ENCODE assay signal across 10 cellular contexts in genomic region chr12:6951551-6952120, GRCh38. TPM values are rescaled to one million over a fixed set of nuclear protein-coding genes. Genes with fewer than 3 reads are reported as not detected.
DNase-seq lines count a peak whose midpoint lies in the region; ATAC-seq, FAIRE-seq and TF ChIP-seq lines count a peak whose summit lies in the region.
"Had no signal": no experiment of that assay in that cellular context is flagged by ENCODE, and none has a peak within 500 bp of the region (broad histone marks: within the 10 kb centered on the region; RNA-seq: fewer than 3 reads in every experiment).

No MANE protein-coding gene starts in this region.

- peaks cover 33% of the 10 kb centered on the region for H3K36me3 Mint-ChIP-seq in activated T-cell treated with anti-CD3 and anti-CD28 coated beads, Interleukin-2, amount 50 U/mL, for 4 hours (ENCODE audit: insufficient read depth)
- H3K36me3 Mint-ChIP-seq in H9 (ENCODE audit: insufficient read depth in 1 of 3, low read depth in 3 of 3), result peaks cover 0 to 7% (median 3%) of the 10 kb centered on the region in 3 experiments; a peak in 3 of 7 replicates

- no CpG with 5 or more reads among the region's 20 CpGs for WGBS in H9 (ENCODE audit: extremely low coverage, insufficient read length, low lambda C conversion rate)

- H2BK120ac ChIP-seq in H9 (ENCODE audit: low read depth, low read length, poor library complexity, severe bottlenecking), result no peak overlapping the region

- H3K27ac ChIP-seq in kidney (ENCODE audit: low read depth in 2 of 2, low read length in 2 of 2) (peak overlapping the region in 1 of 2 donors; percentile 33), H9 (ENCODE audit: insufficient read length, low read depth, low read length) (no peak overlapping the region)

- H2AK5ac ChIP-seq in H9 (ENCODE audit: insufficient read length, low read length), result no peak overlapping the region

- H3K9me3 ChIP-seq in kidney (ENCODE audit: control insufficient read depth in 1 of 2, low read length in 2 of 2) (no peaks in the 10 kb centered on the region), H9 (ENCODE audit: control insufficient read depth, low read depth, low read length) (no peaks in the 10 kb centered on the region)

- H2BK20ac ChIP-seq in H9 (ENCODE audit: low read depth, low read length, poor library complexity, severe bottlenecking), result no peak overlapping the region

- no peaks in the 10 kb centered on the region for H3K9me3 Mint-ChIP-seq in activated T-cell treated with anti-CD3 and anti-CD28 coated beads, Interleukin-2, amount 50 U/mL, for 4 hours
- no peaks in the 10 kb centered on the region for H3K9me3 Mint-ChIP-seq in stimulated activated naive CD8-positive, alpha-beta T cell treated with anti-CD3 and anti-CD28 coated beads, Interleukin-15, amount 100 ng/mL, for 72 hours
- H3K9me3 Mint-ChIP-seq in H9, result no peaks in the 10 kb centered on the region

- H3K23ac ChIP-seq in H9 (ENCODE audit: insufficient read length, low read depth, low read length), result no peak overlapping the region

- H3K4ac ChIP-seq in H9 (ENCODE audit: low read depth, low read length), result no peak overlapping the region

- no peak for DNase-seq in activated CD4-positive, CD25-positive, alpha-beta regulatory T cell treated with anti-CD3 and anti-CD28 coated beads, Interleukin-2, amount 50 U/mL, for 72 hours
- peak; percentile 26 for DNase-seq in activated T-cell treated with anti-CD3 and anti-CD28 coated beads, Interleukin-2, amount 50 U/mL, for 4 hours
- DNase-seq in kidney, result peak; percentile 73
- DNase-seq in stimulated activated naive CD8-positive, alpha-beta T cell treated with anti-CD3 and anti-CD28 coated beads, Interleukin-15, amount 100 ng/mL, for 72 hours, result peak in 1 of 2 donors; percentile 46
- no peak for DNase-seq in H9
- no peak for DNase-seq in RPMI8226
- DNase-seq: NCI-H345 had no signal

- H3K27me3 Mint-ChIP-seq in activated T-cell treated with anti-CD3 and anti-CD28 coated beads, Interleukin-2, amount 50 U/mL, for 4 hours (ENCODE audit: low read depth), result no peaks in the 10 kb centered on the region
- no peaks in the 10 kb centered on the region for H3K27me3 Mint-ChIP-seq in stimulated activated naive CD8-positive, alpha-beta T cell treated with anti-CD3 and anti-CD28 coated beads, Interleukin-15, amount 100 ng/mL, for 72 hours
- no peaks in the 10 kb centered on the region; the same call in 1 of the 2 replicates for H3K27me3 Mint-ChIP-seq in H9 (ENCODE audit: low read depth)

- H3K4me3 Mint-ChIP-seq in activated T-cell treated with anti-CD3 and anti-CD28 coated beads, Interleukin-2, amount 50 U/mL, for 4 hours, result peak overlapping the region; percentile 95
- peak overlapping the region; percentile 93 to 95 for H3K4me3 Mint-ChIP-seq in stimulated activated naive CD8-positive, alpha-beta T cell treated with anti-CD3 and anti-CD28 coated beads, Interleukin-15, amount 100 ng/mL, for 72 hours
- no peak overlapping the region for H3K4me3 Mint-ChIP-seq in H9

- H4K20me1 ChIP-seq in H9 (ENCODE audit: control insufficient read depth, insufficient read depth, insufficient read length), result peaks cover 2% of the 10 kb centered on the region

- no peaks in the 10 kb centered on the region for H3K79me1 ChIP-seq in H9 (ENCODE audit: insufficient read depth, low read depth, low read length, poor library complexity, severe bottlenecking)

- H3K27ac Mint-ChIP-seq in stimulated activated naive CD8-positive, alpha-beta T cell treated with anti-CD3 and anti-CD28 coated beads, Interleukin-15, amount 100 ng/mL, for 72 hours, result peak overlapping the region; percentile 90 to 94
- no peak overlapping the region for H3K27ac Mint-ChIP-seq in H9

- no peak overlapping the region for H4K5ac ChIP-seq in H9 (ENCODE audit: insufficient read length, low read depth, low read length)

- no peak overlapping the region for H2AFZ ChIP-seq in H9 (ENCODE audit: low read length)

- H3K27me3 ChIP-seq in H9 (ENCODE audit: insufficient read depth, low read length), result no peaks in the 10 kb centered on the region

- H3K4me1 ChIP-seq in kidney (ENCODE audit: control insufficient read depth in 1 of 2, insufficient read depth in 1 of 2, low read depth in 1 of 2, low read length in 2 of 2) (peaks cover 4 to 8% of the 10 kb centered on the region in 2 donors), H9 (ENCODE audit: insufficient read depth, low read length) (peaks cover 2% of the 10 kb centered on the region; the same call in 1 of the 2 replicates)

- H3K23me2 ChIP-seq in H9 (ENCODE audit: insufficient read length, low read depth, low read length, poor library complexity, severe bottlenecking), result peaks cover 4% of the 10 kb centered on the region

- peak; percentile 4 to 10 for ATAC-seq in activated CD4-positive, CD25-positive, alpha-beta regulatory T cell treated with anti-CD3 and anti-CD28 coated beads, Interleukin-2, amount 50 U/mL, for 24 hours
- peak; percentile 13 to 20 for ATAC-seq in activated T-cell treated with anti-CD3 and anti-CD28 coated beads, Interleukin-2, amount 50 U/mL, for 4 hours
- peak; percentile 29 for ATAC-seq in stimulated activated naive CD8-positive, alpha-beta T cell treated with anti-CD3 and anti-CD28 coated beads, Interleukin-15, amount 100 ng/mL, for 72 hours
- no peak for ATAC-seq in GM19035 (IDR thresholded peaks at IDR 0.05; ENCODE audit: unreplicated experiment)

- no peak overlapping the region for H3K4me3 ChIP-seq in kidney (ENCODE audit: low read length in 2 of 2)

- H3K36me3 ChIP-seq in kidney (ENCODE audit: control insufficient read depth in 1 of 2, insufficient read depth in 2 of 2, low read length in 2 of 2), result no peaks in the 10 kb centered on the region

- H4K8ac ChIP-seq in H9 (replicated peaks; ENCODE audit: insufficient read length, low read depth, low read length), result no peak overlapping the region

- H3K9ac ChIP-seq in kidney (ENCODE audit: low read length in 2 of 2) (no peak overlapping the region), H9 (ENCODE audit: extremely low read depth, insufficient read length, low read length) (no peak overlapping the region)

- no peak overlapping the region; the same call in 1 of the 2 replicates for H3K14ac ChIP-seq in H9 (ENCODE audit: insufficient read depth, low read length)

- H2BK15ac ChIP-seq in H9 (ENCODE audit: low read depth, low read length), result no peak overlapping the region

- no peak overlapping the region for H4K91ac ChIP-seq in H9 (ENCODE audit: insufficient read length, low read depth, low read length)

- H3T11ph ChIP-seq in H9 (ENCODE audit: low read length), result no peak overlapping the region

- no peak overlapping the region for H3K18ac ChIP-seq in H9 (ENCODE audit: insufficient read length, low read depth, low read length)

- H3K4me1 Mint-ChIP-seq in activated T-cell treated with anti-CD3 and anti-CD28 coated beads, Interleukin-2, amount 50 U/mL, for 4 hours (ENCODE audit: low read depth), result peaks cover 71% of the 10 kb centered on the region
- peaks cover 72% of the 10 kb centered on the region for H3K4me1 Mint-ChIP-seq in stimulated activated naive CD8-positive, alpha-beta T cell treated with anti-CD3 and anti-CD28 coated beads, Interleukin-15, amount 100 ng/mL, for 72 hours
- H3K4me1 Mint-ChIP-seq in H9, result peaks cover 21 to 31% of the 10 kb centered on the region in 2 experiments

- no peak for TF ChIP-seq CTCF in kidney (IDR thresholded peaks at IDR 0.05; ENCODE audit: borderline replicate concordance, extremely low read depth, insufficient read depth)
- TF ChIP-seq CTCF in H9 (conservative IDR thresholded peaks at IDR 0.05), result no peak

- H3K79me2 ChIP-seq in H9 (ENCODE audit: insufficient read depth, low read length), result no peaks in the 10 kb centered on the region

- intact Hi-C loops in kidney (cut with DNase I), result no loop called here

- no peak overlapping the region for H3K56ac ChIP-seq in H9 (ENCODE audit: insufficient read length, low read depth, low read length)

- no peak overlapping the region for H3K4me2 ChIP-seq in H9 (ENCODE audit: insufficient read depth, insufficient read length, low read length)

- no peak overlapping the region for H2BK5ac ChIP-seq in H9 (ENCODE audit: insufficient read length, low read length)

- FAIRE-seq in kidney (lab: Jason Lieb, UNC), result no peak

- H2BK12ac ChIP-seq in H9 (ENCODE audit: insufficient read length, low read depth, low read length), result no peak overlapping the region

RNA-seq across cellular contexts. Expression of gene PTPN6, which starts 0.5 kb away (rescaled TPM):
- 100 to 1,000 TPM; 309 to 404 (median 401) TPM for total RNA-seq in activated T-cell treated with anti-CD3 and anti-CD28 coated beads, Interleukin-2, amount 50 U/mL, for 4 hours
- total RNA-seq in kidney, result 70.8 TPM
- polyA plus RNA-seq in kidney (ENCODE audit: insufficient read depth, low read depth, low replicate concordance), result 38.0 TPM
- total RNA-seq in H9 (2021), result 18.2 and 19.8 TPM in 2 replicates

RNA-seq across cellular contexts. Expression of gene C12orf57, which starts 7.8 kb away (rescaled TPM):
- 100 to 1,000 TPM; 180 to 190 (median 184) TPM for total RNA-seq in activated T-cell treated with anti-CD3 and anti-CD28 coated beads, Interleukin-2, amount 50 U/mL, for 4 hours
- total RNA-seq in kidney (175 TPM), H9 (2021) (195 TPM in 2 replicates)
- 336 TPM for polyA plus RNA-seq in kidney (ENCODE audit: insufficient read depth, low read depth, low replicate concordance)
- total RNA-seq: A172 had no signal

RNA-seq across cellular contexts. Expression of gene RNU7-1, which starts 8.0 kb away (rescaled TPM):
- not detected for total RNA-seq in activated T-cell treated with anti-CD3 and anti-CD28 coated beads, Interleukin-2, amount 50 U/mL, for 4 hours
- total RNA-seq in kidney, result not detected
- polyA plus RNA-seq in kidney (ENCODE audit: insufficient read depth, low read depth, low replicate concordance), result not detected
- not detected in 2 replicates for total RNA-seq in H9 (2021)
- total RNA-seq: A172 had no signal

RNA-seq across cellular contexts. Expression of gene PHB2, which starts 18.8 kb away (rescaled TPM):
- 100 to 1,000 TPM; 619 to 718 (median 635) TPM for total RNA-seq in activated T-cell treated with anti-CD3 and anti-CD28 coated beads, Interleukin-2, amount 50 U/mL, for 4 hours
- 141 TPM for total RNA-seq in kidney
- polyA plus RNA-seq in kidney (ENCODE audit: insufficient read depth, low read depth, low replicate concordance), result 222 TPM
- 370 and 383 TPM in 2 replicates for total RNA-seq in H9 (2021)

RNA-seq across cellular contexts. Expression of gene EMG1, which starts 19.1 kb away (rescaled TPM):
- 100 to 1,000 TPM; 215 to 254 (median 223) TPM for total RNA-seq in activated T-cell treated with anti-CD3 and anti-CD28 coated beads, Interleukin-2, amount 50 U/mL, for 4 hours
- 50.3 TPM for total RNA-seq in kidney
- 74.3 TPM for polyA plus RNA-seq in kidney (ENCODE audit: insufficient read depth, low read depth, low replicate concordance)
- total RNA-seq in H9 (2021), result 62.7 and 67.4 TPM in 2 replicates

Comparison
In these comparisons a context has a peak if more than half of its experiments do, and no peak if none do; other contexts are left out.
1. DNase-seq: peak in activated T-cell treated with anti-CD3 and anti-CD28 coated beads, Interleukin-2, amount 50 U/mL, for 4 hours (single experiment) and kidney (single experiment); none in activated CD4-positive, CD25-positive, alpha-beta regulatory T cell treated with anti-CD3 and anti-CD28 coated beads, Interleukin-2, amount 50 U/mL, for 72 hours (single experiment), H9 (single experiment) and RPMI8226 (single experiment).
2. H3K4me3 Mint-ChIP-seq: peak in activated T-cell treated with anti-CD3 and anti-CD28 coated beads, Interleukin-2, amount 50 U/mL, for 4 hours (single experiment) and stimulated activated naive CD8-positive, alpha-beta T cell treated with anti-CD3 and anti-CD28 coated beads, Interleukin-15, amount 100 ng/mL, for 72 hours (2 of 2); none in H9 (0 of 2).
3. H3K27ac Mint-ChIP-seq: peak in stimulated activated naive CD8-positive, alpha-beta T cell treated with anti-CD3 and anti-CD28 coated beads, Interleukin-15, amount 100 ng/mL, for 72 hours (2 of 2); none in H9 (0 of 3).